17 cellular contexts compared by ENCODE assay signal in the genomic region with DNA sequence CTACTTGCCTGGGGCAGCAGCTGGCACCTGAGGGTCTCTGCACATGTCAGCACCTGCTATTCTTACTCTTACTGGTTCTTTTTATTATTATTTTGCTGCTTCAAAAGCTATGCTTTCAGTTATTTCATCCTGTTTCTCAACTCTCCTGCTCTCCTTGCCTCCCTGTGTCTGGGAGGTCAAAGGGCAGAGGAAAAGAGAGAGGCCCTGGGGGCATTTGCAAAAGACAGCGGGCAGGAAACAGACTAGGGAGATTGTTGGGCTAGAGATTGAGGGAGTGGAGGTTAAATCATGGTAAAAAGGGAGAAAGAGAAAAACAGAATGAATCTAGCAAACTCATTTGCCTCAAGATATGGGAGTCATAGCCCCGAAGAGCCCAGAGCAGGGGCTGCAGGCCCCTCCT. TPM values are rescaled to one million over a fixed set of nuclear protein-coding genes. Genes with fewer than 3 reads are reported as not detected.
A peak's percentile ranks its signal among the peaks of the same experiment; 100 is the strongest.
DNase-seq lines count a peak whose midpoint lies in the region; ATAC-seq and TF ChIP-seq lines count a peak whose summit lies in the region.
"Had no signal": no experiment of that assay in that cellular context is flagged by ENCODE, and none has a peak within 500 bp of the region (broad histone marks: within the 10 kb centered on the region; RNA-seq: fewer than 3 reads in every experiment).

No MANE protein-coding gene starts in this region.

- H3K27me3 ChIP-seq in mesenchymal stem cell (ENCODE audit: control insufficient read depth in 1 of 2, insufficient read depth in 1 of 2, low read length in 2 of 2) (peaks cover 0 to 3% of the 10 kb centered on the region in 2 experiments), trophoblast cell (ENCODE audit: insufficient read depth, low read length) (no peaks in the 10 kb centered on the region)
- H3K27me3 ChIP-seq in naive thymus-derived CD4-positive, alpha-beta T cell (ENCODE audit: control insufficient read depth in 2 of 2, insufficient read depth in 2 of 2, low read length in 2 of 2) = no peaks in the 10 kb centered on the region

- H3K23ac ChIP-seq in mesenchymal stem cell (ENCODE audit: low read length in 2 of 2) (no peak overlapping the region), trophoblast cell (ENCODE audit: low read length) (no peak overlapping the region)

- no peaks in the 10 kb centered on the region for H3K27me3 Mint-ChIP-seq in WTC11 (ENCODE audit: low read depth)
- H3K27me3 Mint-ChIP-seq in naive thymus-derived CD8-positive, alpha-beta T cell = peaks cover 0 to 1% (median 0%) of the 10 kb centered on the region in 5 donors
- H3K27me3 Mint-ChIP-seq in naive thymus-derived CD4-positive, alpha-beta T cell = peaks cover 0 to 2% (median 0%) of the 10 kb centered on the region in 5 donors

- H3K79me2 ChIP-seq in trophoblast cell (ENCODE audit: control insufficient read depth, insufficient read depth, low read length, poor library complexity) = peaks cover 2% of the 10 kb centered on the region

- H3K4me2 ChIP-seq in mesenchymal stem cell (ENCODE audit: low read length, poor library complexity, severe bottlenecking) (no peak overlapping the region), trophoblast cell (ENCODE audit: low read length) (peak overlapping the region; percentile 38)

- H3K4me3 Mint-ChIP-seq in WTC11 = no peak overlapping the region
- H3K4me3 Mint-ChIP-seq in naive thymus-derived CD8-positive, alpha-beta T cell = no peak overlapping the region
- no peak overlapping the region for H3K4me3 Mint-ChIP-seq in naive thymus-derived CD4-positive, alpha-beta T cell

- H3K9me3 ChIP-seq in mesenchymal stem cell (ENCODE audit: control insufficient read depth, low read length) (no peaks in the 10 kb centered on the region), trophoblast cell (ENCODE audit: insufficient read depth, low read depth, low read length) (no peaks in the 10 kb centered on the region)
- no peaks in the 10 kb centered on the region for H3K9me3 ChIP-seq in naive thymus-derived CD4-positive, alpha-beta T cell (ENCODE audit: control insufficient read depth in 2 of 3, low read length in 3 of 3)

- H3K4me1 Mint-ChIP-seq in WTC11 = peaks cover 25% of the 10 kb centered on the region
- H3K4me1 Mint-ChIP-seq in naive thymus-derived CD8-positive, alpha-beta T cell = peaks cover 0 to 6% (median 5%) of the 10 kb centered on the region in 4 donors
- H3K4me1 Mint-ChIP-seq in naive thymus-derived CD4-positive, alpha-beta T cell = peaks cover 0 to 6% (median 5%) of the 10 kb centered on the region in 7 donors

- H2BK12ac ChIP-seq in mesenchymal stem cell (ENCODE audit: low read length in 2 of 2) (no peak overlapping the region), trophoblast cell (ENCODE audit: low read length) (peak overlapping the region; percentile 81)

- H3K18ac ChIP-seq in mesenchymal stem cell (ENCODE audit: low read depth in 1 of 2, low read length in 2 of 2) (peak overlapping the region in 1 of 2 experiments; percentile 29), trophoblast cell (ENCODE audit: low read length) (peak overlapping the region; percentile 63)

- no peaks in the 10 kb centered on the region for H3K79me1 ChIP-seq in mesenchymal stem cell (replicated peaks; ENCODE audit: low read length, poor library complexity, severe bottlenecking)
- peaks cover 36% of the 10 kb centered on the region for H3K79me1 ChIP-seq in trophoblast cell (ENCODE audit: low read length)

- H3K36me3 ChIP-seq in mesenchymal stem cell (ENCODE audit: control insufficient read depth in 1 of 2, insufficient read depth in 2 of 2, low read depth in 1 of 2, low read length in 2 of 2) = peaks cover 2 to 33% of the 10 kb centered on the region in 2 experiments
- no peaks in the 10 kb centered on the region for H3K36me3 ChIP-seq in trophoblast cell (ENCODE audit: control insufficient read depth in 1 of 2, insufficient read depth in 2 of 2, low read length in 2 of 2)
- no peaks in the 10 kb centered on the region for H3K36me3 ChIP-seq in naive thymus-derived CD4-positive, alpha-beta T cell (ENCODE audit: control insufficient read depth in 2 of 3, insufficient read depth in 3 of 3, low read length in 3 of 3)

- H3K4me3 ChIP-seq in mesenchymal stem cell (ENCODE audit: insufficient read depth in 1 of 2, low read depth in 1 of 2, low read length in 2 of 2) = no peak overlapping the region
- H3K4me3 ChIP-seq in trophoblast cell (ENCODE audit: low read depth, low read length) = no peak overlapping the region
- H3K4me3 ChIP-seq in naive thymus-derived CD4-positive, alpha-beta T cell (ENCODE audit: low read length) = no peak overlapping the region
- H3K4me3 ChIP-seq: GM12878 had no signal

- H3K27ac Mint-ChIP-seq in WTC11 = peak overlapping the region; percentile 48; the same call in 1 of the 2 replicates
- peak overlapping the region in 4 of 10 donors; percentile 50 to 64 (median 53) for H3K27ac Mint-ChIP-seq in naive thymus-derived CD8-positive, alpha-beta T cell
- H3K27ac Mint-ChIP-seq in naive thymus-derived CD4-positive, alpha-beta T cell = no peak overlapping the region

- CTCF ChIA-PET in WTC11 (lab: Charles Lee) = no interaction called here
- CTCF ChIA-PET in naive thymus-derived CD4-positive, alpha-beta T cell (lab: Charles Lee) = interaction anchor here (3.1 kb wide), 1 partner anchor 371 kb away, joined by 17 read pairs; no protein-coding TSS in a partner anchor

- no peak overlapping the region for H2BK5ac ChIP-seq in mesenchymal stem cell (ENCODE audit: low read depth, low read length, poor library complexity, severe bottlenecking)
- H2BK5ac ChIP-seq in trophoblast cell (ENCODE audit: low read depth, low read length, poor library complexity) = peak overlapping the region; percentile 42

- peak; percentile 77 for DNase-seq in ELF-1 (ENCODE audit: low read depth, low spot score)
- DNase-seq in WTC11 (ENCODE audit: low spot score) = no peak
- no peak for DNase-seq in mesenchymal stem cell
- DNase-seq in trophoblast cell = peak in 1 of 2 donors; percentile 77
- no peak for DNase-seq in naive thymus-derived CD8-positive, alpha-beta T cell
- DNase-seq in naive thymus-derived CD4-positive, alpha-beta T cell = no peak
- no peak for DNase-seq in H4 (ENCODE audit: low spot score)
- DNase-seq: DMS 273 treated with DMSO at 0.1 percent for 48 hours, HCEC 1CT, NCI-H1105, NCI-H1694, NCI-H2081 treated with DMSO at 0.1 percent for 48 hours, OCI-M1, SIG-M5 had no signal

- peaks cover 20% of the 10 kb centered on the region for H3K4me1 ChIP-seq in mesenchymal stem cell (ENCODE audit: control insufficient read depth, insufficient read depth, low read depth, low read length)
- H3K4me1 ChIP-seq in trophoblast cell (ENCODE audit: control insufficient read depth in 1 of 2, insufficient read depth in 2 of 2, low read length in 2 of 2) = peaks cover 42 to 45% of the 10 kb centered on the region in 2 experiments
- no peaks in the 10 kb centered on the region for H3K4me1 ChIP-seq in naive thymus-derived CD4-positive, alpha-beta T cell (ENCODE audit: control insufficient read depth in 2 of 2, insufficient read depth in 2 of 2, low read length in 2 of 2)

- H4K91ac ChIP-seq in mesenchymal stem cell (ENCODE audit: low read length) (no peak overlapping the region), trophoblast cell (ENCODE audit: low read depth, low read length) (peak overlapping the region; percentile 88)

- H2BK15ac ChIP-seq in mesenchymal stem cell (ENCODE audit: low read depth, poor library complexity, severe bottlenecking) = no peak overlapping the region

- H2AK5ac ChIP-seq in mesenchymal stem cell (ENCODE audit: low read length, severe bottlenecking) (no peak overlapping the region), trophoblast cell (ENCODE audit: low read length) (no peak overlapping the region)

- H3K4ac ChIP-seq in mesenchymal stem cell (ENCODE audit: low read depth in 1 of 2, low read length in 2 of 2) (no peak overlapping the region), trophoblast cell (ENCODE audit: low read depth, low read length) (no peak overlapping the region)

- 15% methylated on average over 2 of the region's 2 CpGs for WGBS in mesenchymal stem cell
- WGBS in trophoblast cell (ENCODE audit: extremely low coverage, insufficient coverage, insufficient read length) = no CpG with 5 or more reads among the region's 2 CpGs

- intact Hi-C loops in naive thymus-derived CD4-positive, alpha-beta T cell (cut with micrococcal nuclease) = loop anchor here in 1 of 2 donors (10.0 kb wide), 1 partner anchor 166 kb away; no protein-coding TSS in a partner anchor

- H3K36me3 Mint-ChIP-seq in WTC11 = no peaks in the 10 kb centered on the region
- H3K36me3 Mint-ChIP-seq in naive thymus-derived CD8-positive, alpha-beta T cell = peaks cover 0 to 32% (median 0%) of the 10 kb centered on the region in 3 donors
- H3K36me3 Mint-ChIP-seq in naive thymus-derived CD4-positive, alpha-beta T cell = peaks cover 0 to 9% (median 0%) of the 10 kb centered on the region in 5 donors

- POLR2A ChIA-PET in WTC11 (lab: Charles Lee) = no interaction called here
- POLR2A ChIA-PET in naive thymus-derived CD8-positive, alpha-beta T cell (lab: Charles Lee) = no interaction called here
- POLR2A ChIA-PET in naive thymus-derived CD4-positive, alpha-beta T cell (lab: Charles Lee) = no interaction called here

- no peak overlapping the region for H3K14ac ChIP-seq in mesenchymal stem cell (ENCODE audit: low read length in 2 of 2)
- peak overlapping the region; percentile 39 for H3K14ac ChIP-seq in trophoblast cell (ENCODE audit: low read length)

- H3K27ac ChIP-seq in mesenchymal stem cell (ENCODE audit: low read length, poor library complexity, severe bottlenecking) (no peak overlapping the region), trophoblast cell (ENCODE audit: low read depth, low read length) (peak overlapping the region; percentile 88)
- H3K27ac ChIP-seq in naive thymus-derived CD4-positive, alpha-beta T cell (ENCODE audit: low read depth, low read length) = no peak overlapping the region
- H3K27ac ChIP-seq: C4-2B had no signal

- ATAC-seq in WTC11 = no peak
- no peak for ATAC-seq in naive thymus-derived CD8-positive, alpha-beta T cell
- ATAC-seq in naive thymus-derived CD4-positive, alpha-beta T cell = no peak
- ATAC-seq: GM12878, SK-N-SH treated with all-trans-retinoic acid at 6 μM for 48 hours had no signal

- no peak for TF ChIP-seq CTCF in WTC11 (IDR thresholded peaks at IDR 0.05)

- peak overlapping the region; percentile 55 for H2BK120ac ChIP-seq in mesenchymal stem cell (ENCODE audit: low read depth, low read length)
- H2BK120ac ChIP-seq in trophoblast cell (ENCODE audit: insufficient read depth, low read length, poor library complexity) = peak overlapping the region; percentile 70

- H3K9ac ChIP-seq in mesenchymal stem cell (ENCODE audit: low read length) (no peak overlapping the region), trophoblast cell (ENCODE audit: low read length) (no peak overlapping the region)

- no peak overlapping the region for H2AFZ ChIP-seq in mesenchymal stem cell (ENCODE audit: low read depth, low read length)
- no peak overlapping the region for H2AFZ ChIP-seq in trophoblast cell (ENCODE audit: insufficient read depth, low read length, poor library complexity)

- H4K12ac ChIP-seq in trophoblast cell (ENCODE audit: low read depth, low read length) = no peak overlapping the region

- no peak overlapping the region for H4K8ac ChIP-seq in mesenchymal stem cell (ENCODE audit: low read length)
- H4K8ac ChIP-seq in trophoblast cell (ENCODE audit: low read depth, low read length) = peak overlapping the region; percentile 17

- no peaks in the 10 kb centered on the region for H3K9me3 Mint-ChIP-seq in WTC11
- H3K9me3 Mint-ChIP-seq in naive thymus-derived CD8-positive, alpha-beta T cell = no peaks in the 10 kb centered on the region
- no peaks in the 10 kb centered on the region for H3K9me3 Mint-ChIP-seq in naive thymus-derived CD4-positive, alpha-beta T cell

RNA-seq across cellular contexts. Expression of gene RPL31, which starts 21.1 kb away (rescaled TPM):
- total RNA-seq in WTC11 (2021) = 1,590 to 1,874 TPM (median 1,822 TPM) in 3 replicates
- 1,594 TPM for polyA plus RNA-seq in mesenchymal stem cell (2013, experiment 1 of 2)
- 1,456 TPM for polyA plus RNA-seq in mesenchymal stem cell (2013, experiment 2 of 2)
- polyA plus RNA-seq in trophoblast cell (2013) = 1,205 and 1,283 TPM in 2 replicates
- total RNA-seq in naive thymus-derived CD8-positive, alpha-beta T cell = 1,000 to 10,000 TPM; 2,599 to 2,788 TPM
- 1,000 to 10,000 TPM; 7,517 to 8,494 (median 8,327) TPM for polyA plus RNA-seq in naive thymus-derived CD8-positive, alpha-beta T cell
- total RNA-seq in naive thymus-derived CD4-positive, alpha-beta T cell = 1,000 to 10,000 TPM; 1,182 to 2,835 (median 2,548) TPM
- 1,000 to 10,000 TPM; 6,467 to 8,686 TPM for polyA plus RNA-seq in naive thymus-derived CD4-positive, alpha-beta T cell
- 1,787 and 1,821 TPM in 2 replicates for total RNA-seq in H4 (2014; rRNA removed; shearing (Covaris generic))
